8 cellular contexts compared by ENCODE assay signal in genomic region chr12:29552324-29552927, GRCh38. TPM values are rescaled to one million over a fixed set of nuclear protein-coding genes. Genes with fewer than 3 reads are reported as not detected.
DNase-seq lines count a peak whose midpoint lies in the region; ATAC-seq, FAIRE-seq and TF ChIP-seq lines count a peak whose summit lies in the region.

No MANE protein-coding gene starts in this region.

- no peak overlapping the region for H3K4me3 Mint-ChIP-seq in mesothelial cell of epicardium

- no peak overlapping the region for H3K27ac Mint-ChIP-seq in mesothelial cell of epicardium

- H3K9me3 Mint-ChIP-seq in mesothelial cell of epicardium = no peaks in the 10 kb centered on the region

- TF ChIP-seq RAD21 in A549 (conservative IDR thresholded peaks at IDR 0.05 in 1 of 2, IDR thresholded peaks at IDR 0.05 in 1 of 2) = peak; percentile 46 to 67; a peak in 4 of 5 replicates

- H3K4me2 ChIP-seq in A549 = no peak overlapping the region

- no peaks in the 10 kb centered on the region for H3K4me1 ChIP-seq in A549
- H3K4me1 ChIP-seq in effector memory CD4-positive, alpha-beta T cell (ENCODE audit: control insufficient read depth, insufficient read depth, low read length, poor library complexity, severe bottlenecking) = no peaks in the 10 kb centered on the region

- ATAC-seq in A549 (peak in 1 of 2 experiments; percentile 87; a peak in 4 of 6 replicates), HG02981 (IDR thresholded peaks at IDR 0.05; ENCODE audit: unreplicated experiment) (peak; percentile 94)

- no peaks in the 10 kb centered on the region for H3K36me3 Mint-ChIP-seq in mesothelial cell of epicardium

- TF ChIP-seq EP300 in A549 (IDR thresholded peaks at IDR 0.05) = no peak

- no peak overlapping the region for H3K27ac ChIP-seq in A549
- H3K27ac ChIP-seq in effector memory CD4-positive, alpha-beta T cell (ENCODE audit: insufficient read depth, low read length, poor library complexity, severe bottlenecking) = no peak overlapping the region

- CTCF ChIA-PET in A549 (lab: Yijun Ruan, JAX) = interaction anchor here (0.6 to 1.7 kb wide), 8 partner anchors 9 to 1433 kb away, joined by 3 to 4 read pairs (median 3); no protein-coding TSS in a partner anchor

- TF ChIP-seq POLR2A in A549 (IDR thresholded peaks at IDR 0.05; ENCODE audit: low read length) = no peak

- FAIRE-seq in A549 (lab: Jason Lieb, UNC) = no peak
- peak; percentile 75 for FAIRE-seq in GM18507 (lab: Jason Lieb, UNC)

- peak; percentile 54 for TF ChIP-seq CTCF in A549 (IDR thresholded peaks at IDR 0.05)
- peak; percentile 76 for TF ChIP-seq CTCF in mesothelial cell of epicardium (IDR thresholded peaks at IDR 0.05; ENCODE audit: unreplicated experiment)

- H3K27me3 ChIP-seq in effector memory CD4-positive, alpha-beta T cell (replicated peaks; ENCODE audit: control insufficient read depth, insufficient read depth, low read length, poor library complexity, severe bottlenecking) = no peaks in the 10 kb centered on the region

- 0% methylated on average over 1 of the region's 1 CpG for WGBS in A549 (ENCODE audit: missing lambda C conversion rate)

- H3K4me1 Mint-ChIP-seq in mesothelial cell of epicardium = peaks cover under 1% of the 10 kb centered on the region

- DNase-seq in A549 (ENCODE audit: low read depth in 1 of 2, low spot score in 1 of 2) (peak; percentile 8 to 43), GM18507 (ENCODE audit: extremely low spot score, insufficient read length, low read depth) (no peak), NCI-H460 (ENCODE audit: extremely low read depth, low read depth) (peak; percentile 51), mesothelial cell of epicardium (ENCODE audit: low spot score in 2 of 2, unreplicated experiment in 2 of 2) (peak; percentile 57 to 82)
- DNase-seq in activated CD4-positive, alpha-beta T cell treated with anti-CD3 and anti-CD28 coated beads, Interleukin-2, amount 50 U/mL, for 24 hours (ENCODE audit: low read depth in 1 of 2, low spot score in 1 of 2) = peak; percentile 4 to 37
- DNase-seq in effector memory CD4-positive, alpha-beta T cell = peak; percentile 10 to 38 (median 18)
- peak; percentile 22 for DNase-seq in stimulated activated CD8-positive, alpha-beta memory T cell treated with anti-CD3 and anti-CD28 coated beads, Interleukin-7, amount 100 ng/mL, for 24 hours (ENCODE audit: low read depth)

- H3K36me3 ChIP-seq in effector memory CD4-positive, alpha-beta T cell (ENCODE audit: control insufficient read depth, insufficient read depth, low read length) = no peaks in the 10 kb centered on the region

- H3K9me3 ChIP-seq in A549 = no peaks in the 10 kb centered on the region
- no peaks in the 10 kb centered on the region for H3K9me3 ChIP-seq in effector memory CD4-positive, alpha-beta T cell (ENCODE audit: control insufficient read depth, low read length)

- H3K27me3 Mint-ChIP-seq in mesothelial cell of epicardium (ENCODE audit: low read depth) = peaks cover 9% of the 10 kb centered on the region

- no peak overlapping the region for H3K4me3 ChIP-seq in A549
- no peak overlapping the region for H3K4me3 ChIP-seq in effector memory CD4-positive, alpha-beta T cell (ENCODE audit: insufficient read depth, low read depth, low read length, poor library complexity, severe bottlenecking)

- POLR2A ChIA-PET in A549 (lab: Yijun Ruan, JAX) = no interaction called here

TF ChIP-seq in A549, 52 proteins besides CTCF, POLR2A, EP300 and RAD21:
- TF ChIP-seq USF2 (IDR thresholded peaks at IDR 0.05) = no peak
- TF ChIP-seq SMC3 (IDR thresholded peaks at IDR 0.05) = peak; percentile 61

RNA-seq across cellular contexts. Expression of gene OVCH1, which starts 54.9 kb away (rescaled TPM):
- polyA plus RNA-seq in A549 (2011; rRNA removed) = not detected in 2 replicates
- polyA plus RNA-seq in A549 (2012; cell fraction: cytosol; rRNA removed) = not detected in 2 replicates
- not detected in 2 replicates for polyA plus RNA-seq in A549 (2012; cell fraction: nucleus; rRNA removed)
- polyA plus RNA-seq in A549 (2017; fragmentation: RNase III; extraction: RNeasy Plus Mini Kit Qiagen cat#74134 plus additional on column Dnase treatment) = not detected in 3 replicates
- not detected in 2 replicates for polyA minus RNA-seq in A549 (2011; rRNA and poly(A)+ RNA removed)
- total RNA-seq in NCI-H460 (2014; rRNA removed; shearing (Covaris generic)) = 0.02 TPM in 1 of 2 replicates, not detected in the other
- polyA plus RNA-seq in NCI-H460 (2014; cell fraction: nucleus; rRNA removed) = not detected in 2 replicates
- not detected in 3 replicates for total RNA-seq in mesothelial cell of epicardium
